Comparison of ENCODE assay signal across 19 cellular contexts in the genomic region with DNA sequence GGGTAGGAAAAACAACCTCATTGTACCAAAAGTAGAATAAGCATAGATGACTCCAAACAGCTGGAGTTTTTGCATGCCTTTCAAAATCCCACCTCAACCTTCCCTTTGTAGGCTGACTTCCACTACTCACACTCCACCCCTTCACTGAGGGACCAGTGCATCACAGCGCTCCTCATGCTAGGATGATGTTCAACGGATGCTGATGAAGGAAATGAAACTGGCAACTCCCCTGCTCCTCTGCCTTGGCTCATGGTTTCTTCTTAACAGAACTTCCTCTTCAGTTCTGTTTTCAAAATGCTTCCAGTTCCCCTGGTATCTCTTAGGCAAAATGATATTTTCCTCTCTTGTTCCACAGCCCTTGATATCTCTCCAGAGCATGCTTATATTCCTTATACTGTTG. TPM values are rescaled to one million over a fixed set of nuclear protein-coding genes. Genes with fewer than 3 reads are reported as not detected.
DNase-seq lines count a peak whose midpoint lies in the region; ATAC-seq and TF ChIP-seq lines count a peak whose summit lies in the region.
"Had no signal": no experiment of that assay in that cellular context is flagged by ENCODE, and none has a peak within 500 bp of the region (broad histone marks: within the 10 kb centered on the region; RNA-seq: fewer than 3 reads in every experiment).

No MANE protein-coding gene starts in this region.

- TF ChIP-seq POLR2A in IMR-90 (IDR thresholded peaks at IDR 0.05; ENCODE audit: low read depth, low read length), result no peak

- H2BK15ac ChIP-seq in IMR-90 (ENCODE audit: low read depth, low read length), result no peak overlapping the region

- H3K27ac ChIP-seq in BLaER1 (no peak overlapping the region), IMR-90 (ENCODE audit: insufficient read depth, low read length) (no peak overlapping the region)

- no peak overlapping the region for H3K56ac ChIP-seq in IMR-90 (ENCODE audit: extremely low read depth, insufficient read depth, low read length)

- peaks cover 0 to 6% of the 10 kb centered on the region in 2 experiments; a peak in 1 of 4 replicates for H3K79me1 ChIP-seq in IMR-90 (ENCODE audit: low read depth in 1 of 2, low read length in 2 of 2)

- dilution Hi-C loops in IMR-90 (cut with HindIII; ENCODE audit: low sequenced_read_pairs, unreplicated experiment), result no loop called here

- peak overlapping the region; percentile 31; the same call in 1 of the 2 replicates for H3K14ac ChIP-seq in IMR-90 (replicated peaks; ENCODE audit: low read depth, low read length)

- no peaks in the 10 kb centered on the region for H3K36me3 ChIP-seq in BLaER1
- H3K36me3 ChIP-seq in IMR-90 (ENCODE audit: control insufficient read depth, insufficient read depth, low read length), result peaks cover 15% of the 10 kb centered on the region
- H3K36me3 ChIP-seq: HAP-1 had no signal

- H3K9ac ChIP-seq in BLaER1, result no peak overlapping the region
- H3K9ac ChIP-seq in IMR-90 (ENCODE audit: low read depth, low read length), result no peak overlapping the region

- H3K4ac ChIP-seq in IMR-90 (ENCODE audit: low read depth, low read length), result no peak overlapping the region; the same call in 1 of the 2 replicates

- CTCF ChIA-PET in IMR-90 (lab: Yijun Ruan, JAX), result no interaction called here

- H3K4me2 ChIP-seq in BLaER1 (peak overlapping the region; percentile 32), IMR-90 (ENCODE audit: low read depth, low read length) (no peak overlapping the region)

- no peak overlapping the region for H3K18ac ChIP-seq in IMR-90 (ENCODE audit: low read depth, low read length)

- in situ Hi-C loops in IMR-90 (cut with MboI; ENCODE audit: low sequenced_read_pairs), result no loop called here
- in situ Hi-C loops in KBM-7 (cut with MboI; ENCODE audit: low pct_unique_long_range_greater_than_20kb, low sequenced_read_pairs), result no loop called here

- no TSS peak for BruUV-seq in IMR-90 (replicated peaks; lab: Mats Ljungman, UMichigan)

- H3K23ac ChIP-seq in IMR-90 (ENCODE audit: low read depth, low read length), result no peak overlapping the region

- H4K20me1 ChIP-seq in BLaER1, result no peaks in the 10 kb centered on the region
- no peaks in the 10 kb centered on the region for H4K20me1 ChIP-seq in IMR-90 (ENCODE audit: insufficient read depth, low read length)

- H2AK5ac ChIP-seq in IMR-90 (ENCODE audit: low read depth, low read length), result no peak overlapping the region

- H4K5ac ChIP-seq in IMR-90 (ENCODE audit: low read depth, low read length), result no peak overlapping the region

- H3K4me3 ChIP-seq in BLaER1 (no peak overlapping the region), IMR-90 (ENCODE audit: insufficient read depth, low read depth, low read length) (no peak overlapping the region)
- H3K4me3 ChIP-seq: HAP-1 had no signal

- H4K8ac ChIP-seq in IMR-90 (ENCODE audit: low read depth in 2 of 2, low read length in 2 of 2), result no peak overlapping the region

- H3K27me3 ChIP-seq in BLaER1 (no peaks in the 10 kb centered on the region), IMR-90 (ENCODE audit: control insufficient read depth, insufficient read depth, low read length) (no peaks in the 10 kb centered on the region)

- H3K9me1 ChIP-seq in IMR-90 (ENCODE audit: insufficient read depth, low read length), result peaks cover 6% of the 10 kb centered on the region; the same call in 1 of the 2 replicates

- TF ChIP-seq CTCF in IMR-90 (conservative IDR thresholded peaks at IDR 0.05; ENCODE audit: low read depth, low read length), result no peak

- POLR2A ChIA-PET in IMR-90 (lab: Charles Lee; ENCODE audit: unreplicated experiment), result no interaction called here

- H3K4me1 ChIP-seq in BLaER1 (peaks cover 13% of the 10 kb centered on the region), IMR-90 (ENCODE audit: control insufficient read depth, insufficient read depth, low read length) (peaks cover 2% of the 10 kb centered on the region; the same call in 1 of the 2 replicates)
- H3K4me1 ChIP-seq: HAP-1 had no signal

- H2AK9ac ChIP-seq in IMR-90 (replicated peaks; ENCODE audit: low read depth, low read length, poor library complexity), result no peak overlapping the region

- 100% methylated on average over 2 of the region's 2 CpGs; no CpG with 5 or more reads in 1 of the 2 experiments for WGBS in IMR-90 (ENCODE audit: extremely low coverage in 2 of 2, insufficient read length in 1 of 2), 2 experiments

- TF ChIP-seq RAD21 in IMR-90 (IDR thresholded peaks at IDR 0.05; ENCODE audit: low read length), result no peak

- H2BK5ac ChIP-seq in IMR-90 (ENCODE audit: low read depth, low read length, poor library complexity, severe bottlenecking), result no peak overlapping the region

- H2AFZ ChIP-seq in IMR-90 (replicated peaks; ENCODE audit: low read length, poor library complexity), result no peak overlapping the region

- no peaks in the 10 kb centered on the region for H3K9me3 ChIP-seq in BLaER1
- no peaks in the 10 kb centered on the region for H3K9me3 ChIP-seq in IMR-90 (ENCODE audit: control insufficient read depth, insufficient read depth, low read length)
- H3K9me3 ChIP-seq: HAP-1 had no signal

- DNase-seq in IMR-90, result no peak
- DNase-seq in NOMO-1 (lab: John Stamatoyannopoulos, UW; ENCODE audit: unreplicated experiment in 2 of 2), result peak; percentile 42 to 55
- no peak for DNase-seq in left lobe of liver (ENCODE audit: low spot score)
- DNase-seq in midbrain (lab: John Stamatoyannopoulos, UW), result no peak
- DNase-seq in ecto neural progenitor cell (ENCODE audit: low spot score), result no peak
- no peak for DNase-seq in KBM-7
- DNase-seq in cerebellar nuclear complex (lab: John Stamatoyannopoulos, UW), result no peak
- DNase-seq: CD4-positive, CD25-positive, alpha-beta regulatory T cell; DMS153; EL; NCI-H1417; NCI-H1930; NCI-H2171 treated with DMSO at 0.1 percent for 48 hours; NCI-H748 treated with DMSO at 0.1 percent for 48 hours; Right ventricle myocardium superior; T-helper 17 cell had no signal

- no peak overlapping the region for H4K91ac ChIP-seq in IMR-90 (ENCODE audit: insufficient read depth, low read depth, low read length)

- no peak for ATAC-seq in IMR-90 (ENCODE audit: low read depth)
- ATAC-seq in left lobe of liver, result peak; percentile 26
- ATAC-seq: SK-N-SH treated with all-trans-retinoic acid at 6 μM for 48 hours, T-helper 17 cell had no signal

- H2BK20ac ChIP-seq in IMR-90 (ENCODE audit: low read depth, low read length), result no peak overlapping the region

- intact Hi-C loops in IMR-90 (cut with micrococcal nuclease), result no loop called here

- no peak overlapping the region for H2BK120ac ChIP-seq in IMR-90 (ENCODE audit: low read depth, low read length)

TF ChIP-seq in IMR-90, 13 proteins besides CTCF, POLR2A, EP300 and RAD21:
- TF ChIP-seq MXI1 (IDR thresholded peaks at IDR 0.05; ENCODE audit: borderline replicate concordance, low read depth, low read length) (no peak), SMC3 (IDR thresholded peaks at IDR 0.05; ENCODE audit: low read depth, low read length) (no peak), CEBPB (IDR thresholded peaks at IDR 0.05; ENCODE audit: low read depth, low read length) (no peak), BHLHE40 (IDR thresholded peaks at IDR 0.05; ENCODE audit: low read depth, low read length) (no peak), USF2 (IDR thresholded peaks at IDR 0.05; ENCODE audit: low read depth, low read length) (no peak), MAFK (IDR thresholded peaks at IDR 0.05; ENCODE audit: low read depth, low read length) (no peak)

RNA-seq across cellular contexts. Expression of gene LIFR, which starts 29.0 kb away (rescaled TPM):
- 10.4 and 13.9 TPM in 2 replicates for total RNA-seq in IMR-90 (2012; rRNA removed)
- polyA plus RNA-seq in IMR-90 (2012; rRNA removed), result 1.6 and 1.9 TPM in 2 replicates
- polyA plus RNA-seq in IMR-90 (2012; cell fraction: cytosol; rRNA removed), result 0.35 and 0.54 TPM in 2 replicates
- polyA plus RNA-seq in IMR-90 (2012; cell fraction: nucleus; rRNA removed; ENCODE audit: low replicate concordance), result 0.50 and 4.3 TPM in 2 replicates
- total RNA-seq in left lobe of liver, result 21.9 TPM
- total RNA-seq: CD4-positive, CD25-positive, alpha-beta regulatory T cell had no signal
- polyA plus RNA-seq: CD4-positive, CD25-positive, alpha-beta regulatory T cell had no signal

Comparison
In these comparisons a context has a peak if more than half of its experiments do, and no peak if none do; other contexts are left out.
1. DNase-seq: peak in NOMO-1 (2 of 2); none in IMR-90 (single experiment), left lobe of liver (single experiment), midbrain (single experiment), ecto neural progenitor cell (single experiment), KBM-7 (single experiment) and cerebellar nuclear complex (0 of 2).